Comparison of ENCODE assay signal across 10 cellular contexts in genomic region chr7:29337628-29338116, GRCh38.
DNase-seq lines count a peak whose midpoint lies in the region; ATAC-seq and TF ChIP-seq lines count a peak whose summit lies in the region.
"Had no signal": no experiment of that assay in that cellular context is flagged by ENCODE, and none has a peak within 500 bp of the region (broad histone marks: within the 10 kb centered on the region; RNA-seq: fewer than 3 reads in every experiment).

No MANE protein-coding gene starts in this region.

- no peaks in the 10 kb centered on the region for H3K36me3 ChIP-seq in gastroesophageal sphincter
- H3K36me3 ChIP-seq: cardiac muscle cell, uterus had no signal

- H3K4me3 Mint-ChIP-seq in activated CD4-positive, alpha-beta T cell treated with anti-CD3 and anti-CD28 coated beads, Interleukin-2, amount 10 ng/mL, durations not matched to agents 24 days and 14 days: peak overlapping the region; percentile 5
- peak overlapping the region; percentile 35 for H3K4me3 Mint-ChIP-seq in T-helper 2 cell treated with Interferon-gamma antibody and Interleukin-4, amounts not matched to agents 5 μg/mL and 100 μg/mL, for 36 hours

- intact Hi-C loops in activated CD4-positive, alpha-beta T cell treated with anti-CD3 and anti-CD28 coated beads, Interleukin-2, amount 10 ng/mL, durations not matched to agents 24 days and 14 days (cut with micrococcal nuclease): no loop called here

- no peak overlapping the region for H3K4me3 ChIP-seq in gastroesophageal sphincter
- H3K4me3 ChIP-seq: cardiac muscle cell, uterus had no signal

- no peaks in the 10 kb centered on the region for H3K9me3 ChIP-seq in gastroesophageal sphincter
- H3K9me3 ChIP-seq: uterus had no signal

- H3K36me3 Mint-ChIP-seq in activated CD4-positive, alpha-beta T cell treated with anti-CD3 and anti-CD28 coated beads, Interleukin-2, amount 10 ng/mL, durations not matched to agents 24 days and 14 days (ENCODE audit: low read depth): no peaks in the 10 kb centered on the region
- no peaks in the 10 kb centered on the region for H3K36me3 Mint-ChIP-seq in T-helper 2 cell treated with Interferon-gamma antibody and Interleukin-4, amounts not matched to agents 5 μg/mL and 100 μg/mL, for 36 hours (ENCODE audit: low read depth)

- no peak overlapping the region for H3K27ac Mint-ChIP-seq in activated CD4-positive, alpha-beta T cell treated with anti-CD3 and anti-CD28 coated beads, Interleukin-2, amount 10 ng/mL, durations not matched to agents 24 days and 14 days
- H3K27ac Mint-ChIP-seq in T-helper 2 cell treated with Interferon-gamma antibody and Interleukin-4, amounts not matched to agents 5 μg/mL and 100 μg/mL, for 36 hours: peak overlapping the region; percentile 79

- TF ChIP-seq CTCF in gastroesophageal sphincter (IDR thresholded peaks at IDR 0.05): no peak

- H3K9me3 Mint-ChIP-seq in activated CD4-positive, alpha-beta T cell treated with anti-CD3 and anti-CD28 coated beads, Interleukin-2, amount 10 ng/mL, durations not matched to agents 24 days and 14 days: no peaks in the 10 kb centered on the region
- H3K9me3 Mint-ChIP-seq in T-helper 2 cell treated with Interferon-gamma antibody and Interleukin-4, amounts not matched to agents 5 μg/mL and 100 μg/mL, for 36 hours: no peaks in the 10 kb centered on the region

- ATAC-seq in GM18868 (IDR thresholded peaks at IDR 0.05; ENCODE audit: unreplicated experiment) (no peak), GM21786 (IDR thresholded peaks at IDR 0.05; ENCODE audit: unreplicated experiment) (no peak), gastroesophageal sphincter (no peak)

- no peak for TF ChIP-seq POLR2A in gastroesophageal sphincter (IDR thresholded peaks at IDR 0.05)

- peak; percentile 78 for DNase-seq in activated CD4-positive, alpha-beta T cell treated with anti-CD3 and anti-CD28 coated beads, Interleukin-2, amount 10 ng/mL, durations not matched to agents 24 days and 14 days
- DNase-seq in activated CD4-positive, alpha-beta T cell treated with anti-CD3 and anti-CD28 coated beads for 4 hours: no peak
- peak; percentile 6 for DNase-seq in T-helper 2 cell treated with Interferon-gamma antibody and Interleukin-4, amounts not matched to agents 5 μg/mL and 100 μg/mL, for 36 hours (ENCODE audit: low spot score)
- peak; percentile 13 to 21 for DNase-seq in stimulated activated CD8-positive, alpha-beta memory T cell treated with anti-CD3 and anti-CD28 coated beads, Interleukin-7, amount 100 ng/mL, for 1 hour (ENCODE audit: low read depth in 2 of 2)
- DNase-seq: uterus had no signal

- H3K4me1 ChIP-seq in gastroesophageal sphincter: peaks cover 0 to 2% (median 0%) of the 10 kb centered on the region in 3 donors
- H3K4me1 ChIP-seq: uterus had no signal

- whole genome bisulfite sequencing in gastroesophageal sphincter (ENCODE audit: low coverage in 1 of 2), 2 donors: 67 to 81% methylated on average over 2 to 3 of the region's 3 CpGs

- peaks cover 15% of the 10 kb centered on the region for H3K4me1 Mint-ChIP-seq in activated CD4-positive, alpha-beta T cell treated with anti-CD3 and anti-CD28 coated beads, Interleukin-2, amount 10 ng/mL, durations not matched to agents 24 days and 14 days
- peaks cover 24% of the 10 kb centered on the region for H3K4me1 Mint-ChIP-seq in T-helper 2 cell treated with Interferon-gamma antibody and Interleukin-4, amounts not matched to agents 5 μg/mL and 100 μg/mL, for 36 hours (ENCODE audit: low read depth)

- no peak for TF ChIP-seq EP300 in gastroesophageal sphincter (IDR thresholded peaks at IDR 0.05)

- no peaks in the 10 kb centered on the region for H3K27me3 ChIP-seq in gastroesophageal sphincter
- H3K27me3 ChIP-seq: uterus had no signal

- no peaks in the 10 kb centered on the region for H3K27me3 Mint-ChIP-seq in activated CD4-positive, alpha-beta T cell treated with anti-CD3 and anti-CD28 coated beads, Interleukin-2, amount 10 ng/mL, durations not matched to agents 24 days and 14 days
- H3K27me3 Mint-ChIP-seq in T-helper 2 cell treated with Interferon-gamma antibody and Interleukin-4, amounts not matched to agents 5 μg/mL and 100 μg/mL, for 36 hours (ENCODE audit: low read depth): peaks cover 6% of the 10 kb centered on the region

- H3K27ac ChIP-seq in cingulate gyrus (ENCODE audit: low read depth, low read length) (peak overlapping the region; percentile 42), gastroesophageal sphincter (no peak overlapping the region)
- H3K27ac ChIP-seq: cardiac muscle cell, uterus had no signal

Comparison
In these comparisons a context has a peak if more than half of its experiments do, and no peak if none do; other contexts are left out.
1. DNase-seq: peak in activated CD4-positive, alpha-beta T cell treated with anti-CD3 and anti-CD28 coated beads, Interleukin-2, amount 10 ng/mL, durations not matched to agents 24 days and 14 days (single experiment), T-helper 2 cell treated with Interferon-gamma antibody and Interleukin-4, amounts not matched to agents 5 μg/mL and 100 μg/mL, for 36 hours (single experiment) and stimulated activated CD8-positive, alpha-beta memory T cell treated with anti-CD3 and anti-CD28 coated beads, Interleukin-7, amount 100 ng/mL, for 1 hour (2 of 2); none in activated CD4-positive, alpha-beta T cell treated with anti-CD3 and anti-CD28 coated beads for 4 hours (0 of 2).